ENCODE assay signal across 1 cellular context in genomic region chr16:57600048-57600835, GRCh38.
TF ChIP-seq lines count a peak whose summit lies in the region.

No MANE protein-coding gene starts in this region.

TF ChIP-seq in HepG2, 621 proteins besides CTCF, POLR2A, EP300 and RAD21 (continued from another document and continues in another):
- TF ChIP-seq ATF6 (CRISPR knock-in tag; conservative IDR thresholded peaks at IDR 0.05) (no peak), ZNF3 (CRISPR knock-in tag; IDR thresholded peaks at IDR 0.05) (no peak), ZNF773 (CRISPR knock-in tag; IDR thresholded peaks at IDR 0.05; ENCODE audit: borderline replicate concordance) (no peak), SMARCC2 (IDR thresholded peaks at IDR 0.05) (no peak), CEBPZ (IDR thresholded peaks at IDR 0.05; ENCODE audit: low read length) (no peak), ZNF775 (CRISPR knock-in tag; IDR thresholded peaks at IDR 0.05; ENCODE audit: borderline replicate concordance) (no peak), THYN1 (CRISPR knock-in tag; IDR thresholded peaks at IDR 0.05; ENCODE audit: borderline replicate concordance, low read depth) (no peak), HOXD1 (CRISPR knock-in tag; IDR thresholded peaks at IDR 0.05) (no peak), PTBP1 (IDR thresholded peaks at IDR 0.05; ENCODE audit: low read depth, low read length, poor library complexity, severe bottlenecking) (no peak), HCFC1 (IDR thresholded peaks at IDR 0.05; ENCODE audit: low read depth, low read length) (0 out of 2 replicates have a peak, but pooled peaks have one; percentile 10), NFKBIZ (CRISPR knock-in tag; IDR thresholded peaks at IDR 0.05) (no peak), RBM22 (optimal IDR thresholded peaks at IDR 0.05; ENCODE audit: low read length) (no peak), SAFB2 (CRISPR knock-in tag; IDR thresholded peaks at IDR 0.05; ENCODE audit: borderline replicate concordance, low read depth) (no peak), ETV5 (CRISPR knock-in tag; IDR thresholded peaks at IDR 0.05; ENCODE audit: borderline replicate concordance) (no peak), ISX (CRISPR knock-in tag; conservative IDR thresholded peaks at IDR 0.05) (no peak), SMAD1 (CRISPR knock-in tag; IDR thresholded peaks at IDR 0.05; ENCODE audit: borderline replicate concordance, low read depth) (no peak), ESRRA (CRISPR knock-in tag; IDR thresholded peaks at IDR 0.05; ENCODE audit: low read depth) (no peak), RBFOX2 (IDR thresholded peaks at IDR 0.05; ENCODE audit: low read depth, low read length) (no peak), NFE2L1 (CRISPR knock-in tag; IDR thresholded peaks at IDR 0.05; ENCODE audit: borderline replicate concordance) (0 out of 2 replicates have a peak, but pooled peaks have one; percentile 36), DNMT1 (CRISPR knock-in tag; IDR thresholded peaks at IDR 0.05) (0 out of 2 replicates have a peak, but pooled peaks have one; percentile 27), ZNF263 (CRISPR knock-in tag; IDR thresholded peaks at IDR 0.05) (peak; percentile 60), ZNF326 (CRISPR knock-in tag; IDR thresholded peaks at IDR 0.05; ENCODE audit: borderline replicate concordance) (no peak), ZSCAN30 (CRISPR knock-in tag; IDR thresholded peaks at IDR 0.05) (no peak), ZFX (CRISPR knock-in tag; IDR thresholded peaks at IDR 0.05; ENCODE audit: low read depth) (peak; percentile 70; the same call in 1 of the 2 replicates), ZNF143 (CRISPR knock-in tag; IDR thresholded peaks at IDR 0.05) (0 out of 2 replicates have a peak, but pooled peaks have one; percentile 24), ZNF75D (CRISPR knock-in tag; IDR thresholded peaks at IDR 0.05; ENCODE audit: borderline replicate concordance) (no peak), ATF7 (IDR thresholded peaks at IDR 0.05) (no peak), ATF7 (CRISPR knock-in tag; IDR thresholded peaks at IDR 0.05) (0 out of 2 replicates have a peak, but pooled peaks have one; percentile 17), ZNF558 (CRISPR knock-in tag; IDR thresholded peaks at IDR 0.05; ENCODE audit: borderline replicate concordance) (no peak), KDM4B (CRISPR knock-in tag; IDR thresholded peaks at IDR 0.05) (0 out of 2 replicates have a peak, but pooled peaks have one; percentile 66), HOXA9 (CRISPR knock-in tag; IDR thresholded peaks at IDR 0.05; ENCODE audit: borderline replicate concordance) (no peak), FOXO1 (CRISPR knock-in tag; IDR thresholded peaks at IDR 0.05) (peak; percentile 43; the same call in 1 of the 2 replicates), U2AF2 (IDR thresholded peaks at IDR 0.05; ENCODE audit: low read depth, low read length) (no peak), ZNF260 (CRISPR knock-in tag; IDR thresholded peaks at IDR 0.05; ENCODE audit: borderline replicate concordance, low read depth) (no peak), ZNF253 (CRISPR knock-in tag; IDR thresholded peaks at IDR 0.05; ENCODE audit: borderline replicate concordance) (no peak), CCDC6 (CRISPR knock-in tag; IDR thresholded peaks at IDR 0.05) (no peak), TRIM22 (IDR thresholded peaks at IDR 0.05) (no peak), PHF21A (CRISPR knock-in tag; IDR thresholded peaks at IDR 0.05) (no peak), NR2C2 (CRISPR knock-in tag; IDR thresholded peaks at IDR 0.05; ENCODE audit: borderline replicate concordance) (0 out of 2 replicates have a peak, but pooled peaks have one; percentile 32), ZNF792 (CRISPR knock-in tag; IDR thresholded peaks at IDR 0.05) (0 out of 2 replicates have a peak, but pooled peaks have one; percentile 43), JARID2 (CRISPR knock-in tag; IDR thresholded peaks at IDR 0.05; ENCODE audit: insufficient replicate concordance) (peak; percentile 57), PPARG (CRISPR knock-in tag; conservative IDR thresholded peaks at IDR 0.05) (0 out of 2 replicates have a peak, but pooled peaks have one; percentile 60), ZSCAN25 (CRISPR knock-in tag; IDR thresholded peaks at IDR 0.05) (peak; percentile 44; the same call in 1 of the 2 replicates), ZNF430 (CRISPR knock-in tag; IDR thresholded peaks at IDR 0.05) (no peak), ZNF713 (CRISPR knock-in tag; IDR thresholded peaks at IDR 0.05) (no peak), CBFB (CRISPR knock-in tag; IDR thresholded peaks at IDR 0.05) (0 out of 2 replicates have a peak, but pooled peaks have one; percentile 34)
- TF ChIP-seq, protein P1, sequence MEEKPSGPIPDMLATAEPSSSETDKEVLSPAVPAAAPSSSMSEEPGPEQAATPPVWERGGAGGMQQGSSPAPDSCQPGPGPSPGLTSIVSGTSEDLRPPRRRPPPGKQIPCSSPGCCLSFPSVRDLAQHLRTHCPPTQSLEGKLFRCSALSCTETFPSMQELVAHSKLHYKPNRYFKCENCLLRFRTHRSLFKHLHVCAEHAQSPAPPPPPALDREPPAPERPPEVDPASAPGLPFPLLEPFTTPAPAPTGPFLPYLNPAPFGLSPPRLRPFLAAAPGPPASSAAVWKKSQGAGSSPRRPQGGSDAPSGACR (CRISPR knock-in tag; IDR thresholded peaks at IDR 0.05): no peak
- TF ChIP-seq, protein P2, sequence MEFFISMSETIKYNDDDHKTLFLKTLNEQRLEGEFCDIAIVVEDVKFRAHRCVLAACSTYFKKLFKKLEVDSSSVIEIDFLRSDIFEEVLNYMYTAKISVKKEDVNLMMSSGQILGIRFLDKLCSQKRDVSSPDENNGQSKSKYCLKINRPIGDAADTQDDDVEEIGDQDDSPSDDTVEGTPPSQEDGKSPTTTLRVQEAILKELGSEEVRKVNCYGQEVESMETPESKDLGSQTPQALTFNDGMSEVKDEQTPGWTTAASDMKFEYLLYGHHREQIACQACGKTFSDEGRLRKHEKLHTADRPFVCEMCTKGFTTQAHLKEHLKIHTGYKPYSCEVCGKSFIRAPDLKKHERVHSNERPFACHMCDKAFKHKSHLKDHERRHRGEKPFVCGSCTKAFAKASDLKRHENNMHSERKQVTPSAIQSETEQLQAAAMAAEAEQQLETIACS (CRISPR knock-in tag; IDR thresholded peaks at IDR 0.05): no peak
- TF ChIP-seq, protein P3, sequence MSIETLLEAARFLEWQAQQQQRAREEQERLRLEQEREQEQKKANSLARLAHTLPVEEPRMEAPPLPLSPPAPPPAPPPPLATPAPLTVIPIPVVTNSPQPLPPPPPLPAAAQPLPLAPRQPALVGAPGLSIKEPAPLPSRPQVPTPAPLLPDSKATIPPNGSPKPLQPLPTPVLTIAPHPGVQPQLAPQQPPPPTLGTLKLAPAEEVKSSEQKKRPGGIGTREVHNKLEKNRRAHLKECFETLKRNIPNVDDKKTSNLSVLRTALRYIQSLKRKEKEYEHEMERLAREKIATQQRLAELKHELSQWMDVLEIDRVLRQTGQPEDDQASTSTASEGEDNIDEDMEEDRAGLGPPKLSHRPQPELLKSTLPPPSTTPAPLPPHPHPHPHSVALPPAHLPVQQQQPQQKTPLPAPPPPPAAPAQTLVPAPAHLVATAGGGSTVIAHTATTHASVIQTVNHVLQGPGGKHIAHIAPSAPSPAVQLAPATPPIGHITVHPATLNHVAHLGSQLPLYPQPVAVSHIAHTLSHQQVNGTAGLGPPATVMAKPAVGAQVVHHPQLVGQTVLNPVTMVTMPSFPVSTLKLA (IDR thresholded peaks at IDR 0.05): no peak
- TF ChIP-seq, protein P4, sequence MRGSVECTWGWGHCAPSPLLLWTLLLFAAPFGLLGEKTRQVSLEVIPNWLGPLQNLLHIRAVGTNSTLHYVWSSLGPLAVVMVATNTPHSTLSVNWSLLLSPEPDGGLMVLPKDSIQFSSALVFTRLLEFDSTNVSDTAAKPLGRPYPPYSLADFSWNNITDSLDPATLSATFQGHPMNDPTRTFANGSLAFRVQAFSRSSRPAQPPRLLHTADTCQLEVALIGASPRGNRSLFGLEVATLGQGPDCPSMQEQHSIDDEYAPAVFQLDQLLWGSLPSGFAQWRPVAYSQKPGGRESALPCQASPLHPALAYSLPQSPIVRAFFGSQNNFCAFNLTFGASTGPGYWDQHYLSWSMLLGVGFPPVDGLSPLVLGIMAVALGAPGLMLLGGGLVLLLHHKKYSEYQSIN (CRISPR knock-in tag; IDR thresholded peaks at IDR 0.05; ENCODE audit: borderline replicate concordance): no peak
- TF ChIP-seq, protein P5, sequence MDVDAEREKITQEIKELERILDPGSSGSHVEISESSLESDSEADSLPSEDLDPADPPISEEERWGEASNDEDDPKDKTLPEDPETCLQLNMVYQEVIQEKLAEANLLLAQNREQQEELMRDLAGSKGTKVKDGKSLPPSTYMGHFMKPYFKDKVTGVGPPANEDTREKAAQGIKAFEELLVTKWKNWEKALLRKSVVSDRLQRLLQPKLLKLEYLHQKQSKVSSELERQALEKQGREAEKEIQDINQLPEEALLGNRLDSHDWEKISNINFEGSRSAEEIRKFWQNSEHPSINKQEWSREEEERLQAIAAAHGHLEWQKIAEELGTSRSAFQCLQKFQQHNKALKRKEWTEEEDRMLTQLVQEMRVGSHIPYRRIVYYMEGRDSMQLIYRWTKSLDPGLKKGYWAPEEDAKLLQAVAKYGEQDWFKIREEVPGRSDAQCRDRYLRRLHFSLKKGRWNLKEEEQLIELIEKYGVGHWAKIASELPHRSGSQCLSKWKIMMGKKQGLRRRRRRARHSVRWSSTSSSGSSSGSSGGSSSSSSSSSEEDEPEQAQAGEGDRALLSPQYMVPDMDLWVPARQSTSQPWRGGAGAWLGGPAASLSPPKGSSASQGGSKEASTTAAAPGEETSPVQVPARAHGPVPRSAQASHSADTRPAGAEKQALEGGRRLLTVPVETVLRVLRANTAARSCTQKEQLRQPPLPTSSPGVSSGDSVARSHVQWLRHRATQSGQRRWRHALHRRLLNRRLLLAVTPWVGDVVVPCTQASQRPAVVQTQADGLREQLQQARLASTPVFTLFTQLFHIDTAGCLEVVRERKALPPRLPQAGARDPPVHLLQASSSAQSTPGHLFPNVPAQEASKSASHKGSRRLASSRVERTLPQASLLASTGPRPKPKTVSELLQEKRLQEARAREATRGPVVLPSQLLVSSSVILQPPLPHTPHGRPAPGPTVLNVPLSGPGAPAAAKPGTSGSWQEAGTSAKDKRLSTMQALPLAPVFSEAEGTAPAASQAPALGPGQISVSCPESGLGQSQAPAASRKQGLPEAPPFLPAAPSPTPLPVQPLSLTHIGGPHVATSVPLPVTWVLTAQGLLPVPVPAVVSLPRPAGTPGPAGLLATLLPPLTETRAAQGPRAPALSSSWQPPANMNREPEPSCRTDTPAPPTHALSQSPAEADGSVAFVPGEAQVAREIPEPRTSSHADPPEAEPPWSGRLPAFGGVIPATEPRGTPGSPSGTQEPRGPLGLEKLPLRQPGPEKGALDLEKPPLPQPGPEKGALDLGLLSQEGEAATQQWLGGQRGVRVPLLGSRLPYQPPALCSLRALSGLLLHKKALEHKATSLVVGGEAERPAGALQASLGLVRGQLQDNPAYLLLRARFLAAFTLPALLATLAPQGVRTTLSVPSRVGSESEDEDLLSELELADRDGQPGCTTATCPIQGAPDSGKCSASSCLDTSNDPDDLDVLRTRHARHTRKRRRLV (CRISPR knock-in tag; IDR thresholded peaks at IDR 0.05): no peak
